8 cellular contexts compared by ENCODE assay signal in genomic region chr11:73661035-73661628, GRCh38. TPM values are rescaled to one million over a fixed set of nuclear protein-coding genes. Genes with fewer than 3 reads are reported as not detected.
DNase-seq lines count a peak whose midpoint lies in the region; ATAC-seq and TF ChIP-seq lines count a peak whose summit lies in the region.

No MANE protein-coding gene starts in this region.

- no peak overlapping the region for H3K4me3 Mint-ChIP-seq in activated CD4-positive, alpha-beta memory T cell treated with anti-CD3 and anti-CD28 coated beads, Interleukin-2, amount 10 ng/mL, durations not matched to agents 7 days and 5 days

- POLR2A ChIA-PET in activated CD4-positive, alpha-beta memory T cell treated with anti-CD3 and anti-CD28 coated beads, Interleukin-2, amount 10 ng/mL, durations not matched to agents 7 days and 5 days (lab: Charles Lee), result interaction anchor here (1.3 to 1.7 kb wide), 2 partner anchors 10 to 36 kb away, joined by 3 to 4 read pairs; no protein-coding TSS in a partner anchor

- 5 to 10% methylated on average over 21 to 39 of the region's 40 CpGs for WGBS in lower leg skin, 2 donors

- TF ChIP-seq CTCF in GM12865 (IDR thresholded peaks at IDR 0.05; ENCODE audit: insufficient read depth, low read depth, low read length, missing control alignments) (peak; percentile 99), lower leg skin (IDR thresholded peaks at IDR 0.05) (peak in 1 of 3 donors; percentile 90)

- no peaks in the 10 kb centered on the region for H3K9me3 Mint-ChIP-seq in activated CD4-positive, alpha-beta memory T cell treated with anti-CD3 and anti-CD28 coated beads, Interleukin-2, amount 10 ng/mL, durations not matched to agents 7 days and 5 days

- H3K36me3 ChIP-seq in duodenal mucosa (ENCODE audit: control insufficient read depth in 1 of 2, insufficient read depth in 2 of 2, low read length in 2 of 2), result no peaks in the 10 kb centered on the region

- H3K9me3 ChIP-seq in duodenal mucosa (ENCODE audit: control insufficient read depth in 1 of 2, low read length in 2 of 2), result no peaks in the 10 kb centered on the region

- no peak overlapping the region for H3K27ac Mint-ChIP-seq in activated CD4-positive, alpha-beta memory T cell treated with anti-CD3 and anti-CD28 coated beads, Interleukin-2, amount 10 ng/mL, durations not matched to agents 7 days and 5 days

- no peaks in the 10 kb centered on the region for H3K27me3 Mint-ChIP-seq in activated CD4-positive, alpha-beta memory T cell treated with anti-CD3 and anti-CD28 coated beads, Interleukin-2, amount 10 ng/mL, durations not matched to agents 7 days and 5 days

- peaks cover 7% of the 10 kb centered on the region for H3K4me1 Mint-ChIP-seq in activated CD4-positive, alpha-beta memory T cell treated with anti-CD3 and anti-CD28 coated beads, Interleukin-2, amount 10 ng/mL, durations not matched to agents 7 days and 5 days

- H3K4me3 ChIP-seq in GM12865 (ENCODE audit: low read depth, low read length) (peak overlapping the region; percentile 25), duodenal mucosa (ENCODE audit: low read depth in 1 of 2, low read length in 2 of 2) (peak overlapping the region; percentile 42 to 52), lower leg skin (ENCODE audit: low read depth, poor library complexity, severe bottlenecking) (no peak overlapping the region)

- H3K36me3 Mint-ChIP-seq in activated CD4-positive, alpha-beta memory T cell treated with anti-CD3 and anti-CD28 coated beads, Interleukin-2, amount 10 ng/mL, durations not matched to agents 7 days and 5 days (ENCODE audit: low read depth), result no peaks in the 10 kb centered on the region

- no peak overlapping the region for H3K27ac ChIP-seq in duodenal mucosa (ENCODE audit: low read depth, low read length)

- CTCF ChIA-PET in activated CD4-positive, alpha-beta memory T cell treated with anti-CD3 and anti-CD28 coated beads, Interleukin-2, amount 10 ng/mL, durations not matched to agents 7 days and 5 days (lab: Charles Lee), result interaction anchor here (0.6 to 7.1 kb wide), 22 partner anchors 10 to 362 kb away, joined by 3 to 126 read pairs (median 5); partner anchors contain the start of genes ARHGEF17, FAM168A and PLEKHB1

- no peaks in the 10 kb centered on the region for H3K27me3 ChIP-seq in duodenal mucosa (ENCODE audit: control insufficient read depth in 1 of 2, insufficient read depth in 2 of 2, low read length in 2 of 2)

- DNase-seq in GM12865 (ENCODE audit: low read depth), result peak; percentile 81
- DNase-seq in NCI-H69 (lab: John Stamatoyannopoulos, UW), result peak; percentile 90
- peak; percentile 83 for DNase-seq in activated CD4-positive, alpha-beta memory T cell treated with anti-CD3 and anti-CD28 coated beads, Interleukin-2, amount 10 ng/mL, durations not matched to agents 7 days and 5 days
- peak; percentile 86 to 98 for DNase-seq in lower leg skin (ENCODE audit: low spot score in 2 of 2)
- DNase-seq in stimulated activated CD4-positive, alpha-beta T cell treated with anti-CD3 and anti-CD28 coated beads, Interleukin-4, amount 100 ng/mL, for 4 hours, result peak; percentile 79 to 88

- H3K4me1 ChIP-seq in duodenal mucosa (ENCODE audit: control insufficient read depth in 1 of 2, insufficient read depth in 2 of 2, low read length in 2 of 2), result peaks cover 5 to 11% of the 10 kb centered on the region in 2 donors

- intact Hi-C loops in lower leg skin (cut with DNase I; ENCODE audit: low total_unique reads), result loop anchor here (5.0 kb wide), 1 partner anchor 34 kb away; no protein-coding TSS in a partner anchor

- H3K9ac ChIP-seq in duodenal mucosa (ENCODE audit: low read depth in 1 of 2, low read length in 2 of 2), result peak overlapping the region in 1 of 2 donors; percentile 35

- TF ChIP-seq POLR2A in lower leg skin (IDR thresholded peaks at IDR 0.05), result no peak

- ATAC-seq in HG03159 (IDR thresholded peaks at IDR 0.05; ENCODE audit: unreplicated experiment) (peak; percentile 74), GM21619 (IDR thresholded peaks at IDR 0.05; ENCODE audit: unreplicated experiment) (no peak)

RNA-seq across cellular contexts. Expression of gene PLEKHB1, which starts 14.8 kb away (rescaled TPM):
- total RNA-seq in activated CD4-positive, alpha-beta memory T cell treated with anti-CD3 and anti-CD28 coated beads, Interleukin-2, amount 10 ng/mL, durations not matched to agents 7 days and 5 days, result 1 to 10 TPM; 8.4 to 8.6 TPM
- total RNA-seq in lower leg skin, result 10 to 100 TPM in 2 of 4 donors, 1 to 10 TPM in 2; 2.9 to 18.9 (median 9.1) TPM
